9 cellular contexts compared by ENCODE assay signal in genomic region chr4:69057620-69058409, GRCh38. TPM values are rescaled to one million over a fixed set of nuclear protein-coding genes. Genes with fewer than 3 reads are reported as not detected.
DNase-seq lines count a peak whose midpoint lies in the region; ATAC-seq and TF ChIP-seq lines count a peak whose summit lies in the region.
"Had no signal": no experiment of that assay in that cellular context is flagged by ENCODE, and none has a peak within 500 bp of the region (broad histone marks: within the 10 kb centered on the region; RNA-seq: fewer than 3 reads in every experiment).

No MANE protein-coding gene starts in this region.

- ATAC-seq in left lobe of liver (peak; percentile 69), T-cell (replicated peaks in 1 of 4) (no peak)
- ATAC-seq in activated naive CD4-positive, alpha-beta T cell treated with anti-CD3 and anti-CD28 coated beads, Interleukin-2, amount 50 U/mL, for 72 hours, result no peak

- H3K4me1 Mint-ChIP-seq in HFFc6 (ENCODE audit: low read depth) (peaks cover 42% of the 10 kb centered on the region), T-cell (no peaks in the 10 kb centered on the region)
- H3K4me1 Mint-ChIP-seq in activated T-cell treated with anti-CD3 and anti-CD28 coated beads, Interleukin-2, amount 50 U/mL, for 24 hours (ENCODE audit: low read depth), result no peaks in the 10 kb centered on the region
- no peaks in the 10 kb centered on the region for H3K4me1 Mint-ChIP-seq in activated CD4-positive, alpha-beta memory T cell treated with anti-CD3 and anti-CD28 coated beads for 36 hours (ENCODE audit: low read depth)

- intact Hi-C loops in activated CD4-positive, alpha-beta memory T cell treated with anti-CD3 and anti-CD28 coated beads for 36 hours (cut with micrococcal nuclease), result no loop called here

- POLR2A ChIA-PET in T-cell (lab: Charles Lee), result no interaction called here
- POLR2A ChIA-PET in activated CD4-positive, alpha-beta memory T cell treated with anti-CD3 and anti-CD28 coated beads for 36 hours (lab: Charles Lee), result no interaction called here

- peak; percentile 68 for DNase-seq in GM12865 (ENCODE audit: low read depth)
- no peak for DNase-seq in HFFc6
- DNase-seq in OCI-M1 (lab: John Stamatoyannopoulos, UW), result peak; percentile 6
- DNase-seq in left lobe of liver (ENCODE audit: low spot score), result no peak
- DNase-seq in activated T-cell treated with anti-CD3 and anti-CD28 coated beads, Interleukin-2, amount 50 U/mL, for 24 hours, result no peak
- no peak for DNase-seq in activated naive CD4-positive, alpha-beta T cell treated with anti-CD3 and anti-CD28 coated beads, Interleukin-2, amount 50 U/mL, for 72 hours (ENCODE audit: low spot score in 2 of 2)
- DNase-seq in T-cell, result no peak
- no peak for DNase-seq in activated CD4-positive, alpha-beta memory T cell treated with anti-CD3 and anti-CD28 coated beads for 36 hours
- DNase-seq: NCI-H226 had no signal

- peak overlapping the region; percentile 11; the same call in 1 of the 2 replicates for H3K4me3 Mint-ChIP-seq in HFFc6
- H3K4me3 Mint-ChIP-seq in activated T-cell treated with anti-CD3 and anti-CD28 coated beads, Interleukin-2, amount 50 U/mL, for 24 hours, result no peak overlapping the region
- no peak overlapping the region for H3K4me3 Mint-ChIP-seq in T-cell
- no peak overlapping the region for H3K4me3 Mint-ChIP-seq in activated CD4-positive, alpha-beta memory T cell treated with anti-CD3 and anti-CD28 coated beads for 36 hours

- H3K4me3 ChIP-seq in GM12865 (ENCODE audit: low read depth, low read length), result peak overlapping the region; percentile 42

- no peak for TF ChIP-seq CTCF in GM12865 (IDR thresholded peaks at IDR 0.05; ENCODE audit: insufficient read depth, low read depth, low read length, missing control alignments)
- TF ChIP-seq CTCF in HFFc6 (IDR thresholded peaks at IDR 0.05), result no peak

- CTCF ChIA-PET in T-cell (lab: Charles Lee), result no interaction called here
- CTCF ChIA-PET in activated CD4-positive, alpha-beta memory T cell treated with anti-CD3 and anti-CD28 coated beads for 36 hours (lab: Charles Lee), result no interaction called here

- H3K36me3 Mint-ChIP-seq in HFFc6 (ENCODE audit: low read depth) (peaks cover 6% of the 10 kb centered on the region; the same call in 1 of the 2 replicates), T-cell (no peaks in the 10 kb centered on the region)
- no peaks in the 10 kb centered on the region for H3K36me3 Mint-ChIP-seq in activated T-cell treated with anti-CD3 and anti-CD28 coated beads, Interleukin-2, amount 50 U/mL, for 24 hours (ENCODE audit: low read depth)
- H3K36me3 Mint-ChIP-seq in activated naive CD4-positive, alpha-beta T cell treated with anti-CD3 and anti-CD28 coated beads, Interleukin-2, amount 50 U/mL, for 72 hours, result no peaks in the 10 kb centered on the region
- no peaks in the 10 kb centered on the region for H3K36me3 Mint-ChIP-seq in activated CD4-positive, alpha-beta memory T cell treated with anti-CD3 and anti-CD28 coated beads for 36 hours

- H3K27me3 Mint-ChIP-seq in HFFc6 (ENCODE audit: insufficient read depth), result no peaks in the 10 kb centered on the region; the same call in 1 of the 2 replicates
- no peaks in the 10 kb centered on the region for H3K27me3 Mint-ChIP-seq in activated T-cell treated with anti-CD3 and anti-CD28 coated beads, Interleukin-2, amount 50 U/mL, for 24 hours
- H3K27me3 Mint-ChIP-seq in T-cell, result no peaks in the 10 kb centered on the region
- no peaks in the 10 kb centered on the region for H3K27me3 Mint-ChIP-seq in activated CD4-positive, alpha-beta memory T cell treated with anti-CD3 and anti-CD28 coated beads for 36 hours

- peak overlapping the region; percentile 44; the same call in 1 of the 2 replicates for H3K27ac Mint-ChIP-seq in HFFc6
- no peak overlapping the region for H3K27ac Mint-ChIP-seq in activated T-cell treated with anti-CD3 and anti-CD28 coated beads, Interleukin-2, amount 50 U/mL, for 24 hours
- H3K27ac Mint-ChIP-seq in activated naive CD4-positive, alpha-beta T cell treated with anti-CD3 and anti-CD28 coated beads, Interleukin-2, amount 50 U/mL, for 72 hours, result no peak overlapping the region
- no peak overlapping the region for H3K27ac Mint-ChIP-seq in T-cell
- no peak overlapping the region for H3K27ac Mint-ChIP-seq in activated CD4-positive, alpha-beta memory T cell treated with anti-CD3 and anti-CD28 coated beads for 36 hours

- H3K9me3 Mint-ChIP-seq in HFFc6, result peaks cover 2% of the 10 kb centered on the region; the same call in 1 of the 2 replicates
- peaks cover 2% of the 10 kb centered on the region for H3K9me3 Mint-ChIP-seq in activated T-cell treated with anti-CD3 and anti-CD28 coated beads, Interleukin-2, amount 50 U/mL, for 24 hours
- peaks cover 0 to 4% of the 10 kb centered on the region in 2 donors for H3K9me3 Mint-ChIP-seq in activated naive CD4-positive, alpha-beta T cell treated with anti-CD3 and anti-CD28 coated beads, Interleukin-2, amount 50 U/mL, for 72 hours
- no peaks in the 10 kb centered on the region for H3K9me3 Mint-ChIP-seq in T-cell
- H3K9me3 Mint-ChIP-seq in activated CD4-positive, alpha-beta memory T cell treated with anti-CD3 and anti-CD28 coated beads for 36 hours, result peaks cover 4% of the 10 kb centered on the region

RNA-seq across cellular contexts. Expression of gene UGT2B7, which starts 38.5 kb away (rescaled TPM):
- total RNA-seq in HFFc6 (2021; fragmentation: NEBNext Ultra II Directional; extraction: Animal tissue kit (Norgen Biotek cat#: 25700)), result under 1 TPM in 3 of 6 experiments, not detected in 3; 0.14 to 0.24 (median 0.20) TPM
- total RNA-seq in left lobe of liver (218 TPM), T-cell (under 1 TPM in 1 of 5 donors, not detected in 4; 0.23 TPM)
- total RNA-seq in activated naive CD4-positive, alpha-beta T cell treated with anti-CD3 and anti-CD28 coated beads, Interleukin-2, amount 50 U/mL, for 72 hours, result not detected
- total RNA-seq in activated CD4-positive, alpha-beta memory T cell treated with anti-CD3 and anti-CD28 coated beads for 36 hours, result not detected

Comparison
In these comparisons a context has a peak if more than half of its experiments do, and no peak if none do; other contexts are left out.
1. DNase-seq: peak in GM12865 (single experiment) and OCI-M1 (single experiment); none in HFFc6 (single experiment), left lobe of liver (single experiment), activated T-cell treated with anti-CD3 and anti-CD28 coated beads, Interleukin-2, amount 50 U/mL, for 24 hours (single experiment), activated naive CD4-positive, alpha-beta T cell treated with anti-CD3 and anti-CD28 coated beads, Interleukin-2, amount 50 U/mL, for 72 hours (0 of 2), T-cell (0 of 34) and activated CD4-positive, alpha-beta memory T cell treated with anti-CD3 and anti-CD28 coated beads for 36 hours (single experiment).
2. RNA of gene UGT2B7, which starts 38.5 kb away (total RNA-seq): 218 TPM in left lobe of liver (single experiment); 0.14 to 0.24 TPM in HFFc6, not detected in activated naive CD4-positive, alpha-beta T cell treated with anti-CD3 and anti-CD28 coated beads, Interleukin-2, amount 50 U/mL, for 72 hours, 0.23 TPM in T-cell and not detected in activated CD4-positive, alpha-beta memory T cell treated with anti-CD3 and anti-CD28 coated beads for 36 hours; every median in the first group is over 100 times any median in the second.